In genomic region chr17:40340327-40340726, GRCh38 we compare ENCODE assay signal across 9 cellular contexts. TPM values are rescaled to one million over a fixed set of nuclear protein-coding genes. Genes with fewer than 3 reads are reported as not detected.
A peak's percentile ranks its signal among the peaks of the same experiment; 100 is the strongest.
DNase-seq lines count a peak whose midpoint lies in the region; ATAC-seq and TF ChIP-seq lines count a peak whose summit lies in the region.
"Had no signal": no experiment of that assay in that cellular context is flagged by ENCODE, and none has a peak within 500 bp of the region (broad histone marks: within the 10 kb centered on the region; RNA-seq: fewer than 3 reads in every experiment).

No MANE protein-coding gene starts in this region.

- ATAC-seq in RWPE2 (ENCODE audit: low read depth) (no peak), GM18867 (IDR thresholded peaks at IDR 0.05; ENCODE audit: unreplicated experiment) (no peak), GM18861 (IDR thresholded peaks at IDR 0.05; ENCODE audit: unreplicated experiment) (no peak)

- intact Hi-C loops in Caco-2 (cut with micrococcal nuclease; ENCODE audit: unreplicated experiment): no loop called here
- intact Hi-C loops in esophagus squamous epithelium (cut with DNase I): no loop called here

- DNase-seq in Caco-2 (no peak), RWPE2 (ENCODE audit: low spot score) (no peak), esophagus squamous epithelium (lab: John Stamatoyannopoulos, UW) (no peak), NCI-H82 treated with DMSO at 0.1 percent for 48 hours (lab: John Stamatoyannopoulos, UW; ENCODE audit: unreplicated experiment) (no peak), cerebellar cortex (ENCODE audit: low spot score) (no peak)
- DNase-seq: activated effector memory CD4-positive, alpha-beta T cell treated with Interleukin-2 at 50 U/mL for 16 hours had no signal

- H3K4me1 ChIP-seq in Caco-2 (peaks cover 29% of the 10 kb centered on the region), RWPE2 (ENCODE audit: insufficient read depth, poor library complexity, severe bottlenecking) (peaks cover 26% of the 10 kb centered on the region), esophagus squamous epithelium (peaks cover 32 to 99% (median 62%) of the 10 kb centered on the region in 3 donors), rectal smooth muscle tissue (ENCODE audit: control insufficient read depth, insufficient read depth, low read length) (peaks cover 13% of the 10 kb centered on the region)

- H3K27me3 ChIP-seq in Caco-2 (replicated peaks; ENCODE audit: control insufficient read depth, insufficient read depth, low read length) (no peaks in the 10 kb centered on the region), RWPE2 (ENCODE audit: insufficient read depth, poor library complexity, severe bottlenecking) (no peaks in the 10 kb centered on the region), esophagus squamous epithelium (no peaks in the 10 kb centered on the region), rectal smooth muscle tissue (ENCODE audit: control insufficient read depth, insufficient read depth, low read length) (no peaks in the 10 kb centered on the region)

- peak overlapping the region; percentile 80; the same call in 1 of the 2 replicates for H3K4me3 ChIP-seq in Caco-2 (ENCODE audit: low read depth, low read length)
- H3K4me3 ChIP-seq in RWPE2 (ENCODE audit: severe bottlenecking): no peak overlapping the region
- H3K4me3 ChIP-seq in esophagus squamous epithelium: peak overlapping the region in 1 of 4 donors; percentile 71
- H3K4me3 ChIP-seq in rectal smooth muscle tissue (ENCODE audit: low read length): no peak overlapping the region

- no peak overlapping the region for H3K9ac ChIP-seq in rectal smooth muscle tissue (ENCODE audit: low read length)

- H3K27ac ChIP-seq in RWPE2 (ENCODE audit: poor library complexity, severe bottlenecking) (peak overlapping the region; percentile 88), esophagus squamous epithelium (peak overlapping the region; percentile 86 to 98 (median 94)), rectal smooth muscle tissue (ENCODE audit: low read depth, low read length) (peak overlapping the region; percentile 87)

- BruUV-seq in Caco-2 (replicated peaks; lab: Mats Ljungman, UMichigan): no TSS peak

- WGBS in esophagus squamous epithelium, 2 donors: 87 to 93% methylated on average over 1 of the region's 1 CpG

- TF ChIP-seq CTCF in Caco-2 (IDR thresholded peaks at IDR 0.05; ENCODE audit: insufficient read depth in 1 of 2, low read depth in 1 of 2, low read length in 1 of 2, severe bottlenecking in 1 of 2, unreplicated experiment in 1 of 2) (no peak), RWPE2 (IDR thresholded peaks at IDR 0.05; ENCODE audit: poor library complexity, severe bottlenecking) (no peak), esophagus squamous epithelium (IDR thresholded peaks at IDR 0.05) (no peak)

- peak overlapping the region; percentile 50 for H3K27ac Mint-ChIP-seq in Caco-2 (ENCODE audit: unreplicated experiment)

- no peaks in the 10 kb centered on the region for H3K27me3 Mint-ChIP-seq in Caco-2 (ENCODE audit: insufficient read depth, unreplicated experiment)

- CTCF ChIA-PET in Caco-2 (lab: Charles Lee): interaction anchor here (0.6 to 1.1 kb wide), 3 partner anchors 21 to 23 kb away, joined by 4 to 9 read pairs (median 5); no protein-coding TSS in a partner anchor

- POLR2A ChIA-PET in Caco-2 (lab: Charles Lee): interaction anchor here (1.0 kb wide), 1 partner anchor 22 kb away, joined by 4 read pairs; no protein-coding TSS in a partner anchor

- TF ChIP-seq POLR2A in esophagus squamous epithelium (IDR thresholded peaks at IDR 0.05): no peak

- H3K9me3 ChIP-seq in Caco-2 (no peaks in the 10 kb centered on the region), RWPE2 (ENCODE audit: severe bottlenecking) (no peaks in the 10 kb centered on the region), esophagus squamous epithelium (no peaks in the 10 kb centered on the region)

- H3K36me3 Mint-ChIP-seq in Caco-2 (ENCODE audit: insufficient read depth, unreplicated experiment): peaks cover 30% of the 10 kb centered on the region

- peak overlapping the region; percentile 89 for H3K4me3 Mint-ChIP-seq in Caco-2 (ENCODE audit: unreplicated experiment)

- no peaks in the 10 kb centered on the region for H3K36me3 ChIP-seq in Caco-2 (ENCODE audit: control insufficient read depth, insufficient read depth, low read length)
- peaks cover 7% of the 10 kb centered on the region for H3K36me3 ChIP-seq in RWPE2 (ENCODE audit: low read depth)
- no peaks in the 10 kb centered on the region for H3K36me3 ChIP-seq in esophagus squamous epithelium
- H3K36me3 ChIP-seq in rectal smooth muscle tissue (ENCODE audit: control insufficient read depth, insufficient read depth, low read length): no peaks in the 10 kb centered on the region

- no peaks in the 10 kb centered on the region for H3K9me3 Mint-ChIP-seq in Caco-2 (ENCODE audit: unreplicated experiment)

- peaks cover 23% of the 10 kb centered on the region for H3K4me1 Mint-ChIP-seq in Caco-2 (ENCODE audit: low read depth, unreplicated experiment)

RNA-seq across cellular contexts. Expression of gene GJD3, which starts 24.2 kb away (rescaled TPM):
- not detected in 2 replicates for total RNA-seq in Caco-2 (2022)
- total RNA-seq in esophagus squamous epithelium: 1 to 10 TPM in 1 of 4 donors, under 1 TPM in 2, not detected in 1; 0.38 to 1.7 (median 0.47) TPM

RNA-seq across cellular contexts. Expression of gene RARA, which starts 31.3 kb away (rescaled TPM):
- total RNA-seq in Caco-2 (2022): 26.6 and 27.6 TPM in 2 replicates
- 10 to 100 TPM in 2 of 4 donors, 1 to 10 TPM in 2; 6.7 to 14.2 (median 10.8) TPM for total RNA-seq in esophagus squamous epithelium

RNA-seq across cellular contexts. Expression of gene CDC6, which starts 52.6 kb away (rescaled TPM):
- total RNA-seq in Caco-2 (2022): 86.1 and 96.4 TPM in 2 replicates
- total RNA-seq in esophagus squamous epithelium: 10 to 100 TPM in 2 of 4 donors, 1 to 10 TPM in 2; 2.9 to 17.8 (median 9.8) TPM
